In the genomic region with DNA sequence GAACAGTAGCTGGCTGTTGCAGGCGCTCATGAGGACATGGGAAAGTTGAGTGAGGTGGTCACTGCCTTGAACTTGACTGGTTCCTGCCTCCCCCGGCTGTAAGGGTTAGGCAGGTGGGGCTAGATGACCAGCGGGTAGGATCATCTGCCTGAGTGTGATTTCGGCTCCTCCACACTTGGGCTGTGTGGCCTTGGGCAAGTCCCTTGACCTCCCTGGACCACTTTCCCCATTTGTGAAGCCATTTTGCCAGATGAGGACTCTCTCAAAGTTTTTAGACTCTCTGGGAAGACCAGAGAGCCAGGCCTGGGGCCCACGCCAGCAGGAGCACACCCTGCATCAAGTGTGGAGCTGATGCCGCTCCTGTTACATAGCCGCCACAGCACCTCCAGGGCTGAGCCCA, we compare ENCODE assay signal across 16 cellular contexts. TPM values are rescaled to one million over a fixed set of nuclear protein-coding genes. Genes with fewer than 3 reads are reported as not detected.
DNase-seq lines count a peak whose midpoint lies in the region; ATAC-seq and TF ChIP-seq lines count a peak whose summit lies in the region.
"Had no signal": no experiment of that assay in that cellular context is flagged by ENCODE, and none has a peak within 500 bp of the region (broad histone marks: within the 10 kb centered on the region; RNA-seq: fewer than 3 reads in every experiment).

No MANE protein-coding gene starts in this region.

- H3K4me1 ChIP-seq in IMR-90 (ENCODE audit: control insufficient read depth, insufficient read depth, low read length) (peaks cover 39% of the 10 kb centered on the region), body of pancreas (peaks cover 78% of the 10 kb centered on the region)

- H3K14ac ChIP-seq in IMR-90 (replicated peaks; ENCODE audit: low read depth, low read length): no peak overlapping the region

- no peak for TF ChIP-seq POLR2A in IMR-90 (IDR thresholded peaks at IDR 0.05; ENCODE audit: low read depth, low read length)
- TF ChIP-seq POLR2A in body of pancreas (IDR thresholded peaks at IDR 0.05): no peak

- peaks cover 77% of the 10 kb centered on the region for H3K4me1 Mint-ChIP-seq in stimulated activated effector memory CD8-positive, alpha-beta T cell treated with anti-CD3 and anti-CD28 coated beads, Interleukin-12 subunit alpha, Interleukin-12 subunit beta, amount 100 ng/mL, for 72 hours

- no peaks in the 10 kb centered on the region for H3K27me3 ChIP-seq in IMR-90 (ENCODE audit: control insufficient read depth, insufficient read depth, low read length)
- no peaks in the 10 kb centered on the region for H3K27me3 ChIP-seq in body of pancreas
- H3K27me3 ChIP-seq: BE2C had no signal

- WGBS in IMR-90 (ENCODE audit: extremely low coverage in 2 of 2, insufficient read length in 1 of 2), 2 experiments: 100% methylated on average over 1 of the region's 7 CpGs; no CpG with 5 or more reads in 1 of the 2 experiments
- WGBS in body of pancreas, 2 donors: 94 to 100% methylated on average over 1 to 7 of the region's 7 CpGs

- in situ Hi-C loops in IMR-90 (cut with MboI; ENCODE audit: low sequenced_read_pairs): no loop called here

- no peak for TF ChIP-seq RAD21 in IMR-90 (IDR thresholded peaks at IDR 0.05; ENCODE audit: low read length)

- no peak overlapping the region for H2BK15ac ChIP-seq in IMR-90 (ENCODE audit: low read depth, low read length)

- no peak overlapping the region for H3K18ac ChIP-seq in IMR-90 (ENCODE audit: low read depth, low read length)

- H2BK5ac ChIP-seq in IMR-90 (ENCODE audit: low read depth, low read length, poor library complexity, severe bottlenecking): no peak overlapping the region

- dilution Hi-C loops in IMR-90 (cut with HindIII; ENCODE audit: low sequenced_read_pairs, unreplicated experiment): no loop called here

- ATAC-seq in IMR-90 (ENCODE audit: low read depth): no peak
- ATAC-seq in body of pancreas: no peak
- no peak for ATAC-seq in stimulated activated effector memory CD8-positive, alpha-beta T cell treated with anti-CD3 and anti-CD28 coated beads, Interleukin-12 subunit alpha, Interleukin-12 subunit beta, amount 100 ng/mL, for 72 hours
- ATAC-seq in HG03520 (IDR thresholded peaks at IDR 0.05; ENCODE audit: unreplicated experiment): no peak

- H3K27ac ChIP-seq in IMR-90 (ENCODE audit: insufficient read depth, low read length): no peak overlapping the region
- H3K27ac ChIP-seq in body of pancreas: peak overlapping the region in 3 of 4 donors; percentile 61 to 79 (median 70)
- H3K27ac ChIP-seq: thoracic aorta had no signal

- BruUV-seq in IMR-90 (replicated peaks; lab: Mats Ljungman, UMichigan): no TSS peak

- no peak overlapping the region for H3K27ac Mint-ChIP-seq in stimulated activated effector memory CD8-positive, alpha-beta T cell treated with anti-CD3 and anti-CD28 coated beads, Interleukin-12 subunit alpha, Interleukin-12 subunit beta, amount 100 ng/mL, for 72 hours

- peak overlapping the region; percentile 58 for H3K4me3 Mint-ChIP-seq in stimulated activated effector memory CD8-positive, alpha-beta T cell treated with anti-CD3 and anti-CD28 coated beads, Interleukin-12 subunit alpha, Interleukin-12 subunit beta, amount 100 ng/mL, for 72 hours
- H3K4me3 Mint-ChIP-seq: HFFc6 had no signal

- no peak for TF ChIP-seq CTCF in IMR-90 (conservative IDR thresholded peaks at IDR 0.05; ENCODE audit: low read depth, low read length)
- TF ChIP-seq CTCF in body of pancreas (IDR thresholded peaks at IDR 0.05): no peak

- H3K9me1 ChIP-seq in IMR-90 (ENCODE audit: insufficient read depth, low read length): peaks cover 49% of the 10 kb centered on the region

- intact Hi-C loops in IMR-90 (cut with micrococcal nuclease): no loop called here
- intact Hi-C loops in body of pancreas (cut with DNase I): no loop called here

- H3K9me3 ChIP-seq in IMR-90 (ENCODE audit: control insufficient read depth, insufficient read depth, low read length) (no peaks in the 10 kb centered on the region), body of pancreas (no peaks in the 10 kb centered on the region)
- H3K9me3 ChIP-seq: BE2C, thoracic aorta had no signal

- H2AFZ ChIP-seq in IMR-90 (replicated peaks; ENCODE audit: low read length, poor library complexity): no peak overlapping the region

- CTCF ChIA-PET in IMR-90 (lab: Yijun Ruan, JAX): no interaction called here

- H4K20me1 ChIP-seq in IMR-90 (ENCODE audit: insufficient read depth, low read length): peaks cover 98% of the 10 kb centered on the region

- no peak overlapping the region for H3K56ac ChIP-seq in IMR-90 (ENCODE audit: extremely low read depth, insufficient read depth, low read length)

- peak overlapping the region; percentile 80 for H2AK9ac ChIP-seq in IMR-90 (replicated peaks; ENCODE audit: low read depth, low read length, poor library complexity)

- no peak overlapping the region for H4K5ac ChIP-seq in IMR-90 (ENCODE audit: low read depth, low read length)

- H3K4ac ChIP-seq in IMR-90 (ENCODE audit: low read depth, low read length): no peak overlapping the region

- peaks cover 5% of the 10 kb centered on the region for H3K36me3 Mint-ChIP-seq in stimulated activated effector memory CD8-positive, alpha-beta T cell treated with anti-CD3 and anti-CD28 coated beads, Interleukin-12 subunit alpha, Interleukin-12 subunit beta, amount 100 ng/mL, for 72 hours

- H3K4me3 ChIP-seq in IMR-90 (ENCODE audit: insufficient read depth, low read depth, low read length) (no peak overlapping the region), body of pancreas (no peak overlapping the region)
- H3K4me3 ChIP-seq: thoracic aorta had no signal

- H4K91ac ChIP-seq in IMR-90 (ENCODE audit: insufficient read depth, low read depth, low read length): no peak overlapping the region

- H2BK120ac ChIP-seq in IMR-90 (ENCODE audit: low read depth, low read length): no peak overlapping the region

- peaks cover 33 to 97% of the 10 kb centered on the region in 2 experiments for H3K79me1 ChIP-seq in IMR-90 (ENCODE audit: low read depth in 1 of 2, low read length in 2 of 2)

- DNase-seq in IMR-90 (no peak), body of pancreas (no peak), ureter (ENCODE audit: low spot score) (no peak)
- no peak for DNase-seq in stimulated activated effector memory CD8-positive, alpha-beta T cell treated with anti-CD3 and anti-CD28 coated beads, Interleukin-12 subunit alpha, Interleukin-12 subunit beta, amount 100 ng/mL, for 72 hours (ENCODE audit: low spot score in 2 of 2)
- DNase-seq: cortex of kidney, erythroblast, GDM1, HFFc6, NCI-H2227 treated with DMSO at 0.1 percent for 48 hours, RPMI8226, small intestine had no signal

- no peaks in the 10 kb centered on the region for H3K9me3 Mint-ChIP-seq in stimulated activated effector memory CD8-positive, alpha-beta T cell treated with anti-CD3 and anti-CD28 coated beads, Interleukin-12 subunit alpha, Interleukin-12 subunit beta, amount 100 ng/mL, for 72 hours
- H3K9me3 Mint-ChIP-seq: activated CD4-positive, alpha-beta T cell treated with anti-CD3 and anti-CD28 coated beads, Interleukin-2, amount 10 ng/mL, durations not matched to agents 7 days and 5 days; HFFc6 had no signal

- peak overlapping the region; percentile 49; the same call in 1 of the 2 replicates for H2AK5ac ChIP-seq in IMR-90 (ENCODE audit: low read depth, low read length)

- no peak overlapping the region for H3K4me2 ChIP-seq in IMR-90 (ENCODE audit: low read depth, low read length)

- POLR2A ChIA-PET in IMR-90 (lab: Charles Lee; ENCODE audit: unreplicated experiment): no interaction called here

- H4K8ac ChIP-seq in IMR-90 (ENCODE audit: low read depth in 2 of 2, low read length in 2 of 2): no peak overlapping the region

- H3K23ac ChIP-seq in IMR-90 (ENCODE audit: low read depth, low read length): no peak overlapping the region

- no peak overlapping the region for H2BK20ac ChIP-seq in IMR-90 (ENCODE audit: low read depth, low read length)

- H3K36me3 ChIP-seq in IMR-90 (ENCODE audit: control insufficient read depth, insufficient read depth, low read length): 0 out of 2 replicates have a peak, but pooled peaks cover 1% of the 10 kb centered on the region
- H3K36me3 ChIP-seq in body of pancreas (replicated peaks in 1 of 2; ENCODE audit: insufficient read depth in 1 of 2, low read depth in 2 of 2): no peaks in the 10 kb centered on the region
- H3K36me3 ChIP-seq: thoracic aorta had no signal

- H3K9ac ChIP-seq in IMR-90 (ENCODE audit: low read depth, low read length): no peak overlapping the region

TF ChIP-seq in IMR-90, 13 proteins besides CTCF, POLR2A, EP300 and RAD21 (continues in another document):
- TF ChIP-seq CEBPB (IDR thresholded peaks at IDR 0.05; ENCODE audit: low read depth, low read length): no peak
- no peak for TF ChIP-seq FOS (IDR thresholded peaks at IDR 0.05; ENCODE audit: low read depth, low read length)
- TF ChIP-seq MAZ (IDR thresholded peaks at IDR 0.05; ENCODE audit: borderline replicate concordance, low read depth, low read length): no peak
- TF ChIP-seq MAFK (IDR thresholded peaks at IDR 0.05; ENCODE audit: low read depth, low read length): no peak
- no peak for TF ChIP-seq SMC3 (IDR thresholded peaks at IDR 0.05; ENCODE audit: low read depth, low read length)
- TF ChIP-seq RCOR1 (IDR thresholded peaks at IDR 0.05; ENCODE audit: insufficient replicate concordance, low read length): no peak
- TF ChIP-seq CHD1 (IDR thresholded peaks at IDR 0.05; ENCODE audit: low read depth, low read length): no peak
- TF ChIP-seq BHLHE40 (IDR thresholded peaks at IDR 0.05; ENCODE audit: low read depth, low read length): no peak

RNA-seq across cellular contexts. Expression of gene PPP1R37, which starts 9.5 kb away (rescaled TPM):
- total RNA-seq in IMR-90 (2012; rRNA removed) (13.1 and 13.9 TPM in 2 replicates), body of pancreas (10 to 100 TPM; 16.6 to 49.8 TPM), ureter (89.3 TPM)
- polyA plus RNA-seq in IMR-90 (2012; rRNA removed): 18.5 and 20.8 TPM in 2 replicates
- polyA plus RNA-seq in IMR-90 (2012; cell fraction: cytosol; rRNA removed): 14.0 and 22.6 TPM in 2 replicates
- polyA plus RNA-seq in IMR-90 (2012; cell fraction: nucleus; rRNA removed; ENCODE audit: low replicate concordance): 41.6 and 72.5 TPM in 2 replicates

RNA-seq across cellular contexts. Expression of gene GEMIN7, which starts 23.4 kb away (rescaled TPM):
- 19.7 and 27.2 TPM in 2 replicates for total RNA-seq in IMR-90 (2012; rRNA removed)
- polyA plus RNA-seq in IMR-90 (2012; rRNA removed): 52.8 and 53.0 TPM in 2 replicates
- 56.1 and 64.0 TPM in 2 replicates for polyA plus RNA-seq in IMR-90 (2012; cell fraction: cytosol; rRNA removed)
- polyA plus RNA-seq in IMR-90 (2012; cell fraction: nucleus; rRNA removed; ENCODE audit: low replicate concordance): 18.8 and 44.2 TPM in 2 replicates
- 10 to 100 TPM; 15.8 to 19.5 TPM for total RNA-seq in body of pancreas
- total RNA-seq in ureter: 19.9 TPM

RNA-seq across cellular contexts. Expression of gene ZNF296, which starts 26.2 kb away (rescaled TPM):
- total RNA-seq in IMR-90 (2012; rRNA removed): not detected in 2 replicates
- polyA plus RNA-seq in IMR-90 (2012; rRNA removed): 0.10 and 0.11 TPM in 2 replicates
- 0.11 and 0.25 TPM in 2 replicates for polyA plus RNA-seq in IMR-90 (2012; cell fraction: cytosol; rRNA removed)
- 0.58 and 1.5 TPM in 2 replicates for polyA plus RNA-seq in IMR-90 (2012; cell fraction: nucleus; rRNA removed; ENCODE audit: low replicate concordance)
- under 1 TPM in 1 of 2 donors, not detected in 1; 0.26 TPM for total RNA-seq in body of pancreas
- total RNA-seq in ureter: 5.1 TPM

RNA-seq across cellular contexts. Expression of gene NKPD1, which starts 58.3 kb away (rescaled TPM):
- total RNA-seq in IMR-90 (2012; rRNA removed) (under 0.01 TPM in 2 replicates), body of pancreas (not detected), ureter (0.60 TPM)
- polyA plus RNA-seq in IMR-90 (2012; rRNA removed): 0.09 and 0.14 TPM in 2 replicates
- polyA plus RNA-seq in IMR-90 (2012; cell fraction: cytosol; rRNA removed): 0.06 and 0.14 TPM in 2 replicates
- 0.15 and 0.71 TPM in 2 replicates for polyA plus RNA-seq in IMR-90 (2012; cell fraction: nucleus; rRNA removed; ENCODE audit: low replicate concordance)
- total RNA-seq: posterior vena cava had no signal
